Comparison of ENCODE assay signal across 1 cellular context in the genomic region with DNA sequence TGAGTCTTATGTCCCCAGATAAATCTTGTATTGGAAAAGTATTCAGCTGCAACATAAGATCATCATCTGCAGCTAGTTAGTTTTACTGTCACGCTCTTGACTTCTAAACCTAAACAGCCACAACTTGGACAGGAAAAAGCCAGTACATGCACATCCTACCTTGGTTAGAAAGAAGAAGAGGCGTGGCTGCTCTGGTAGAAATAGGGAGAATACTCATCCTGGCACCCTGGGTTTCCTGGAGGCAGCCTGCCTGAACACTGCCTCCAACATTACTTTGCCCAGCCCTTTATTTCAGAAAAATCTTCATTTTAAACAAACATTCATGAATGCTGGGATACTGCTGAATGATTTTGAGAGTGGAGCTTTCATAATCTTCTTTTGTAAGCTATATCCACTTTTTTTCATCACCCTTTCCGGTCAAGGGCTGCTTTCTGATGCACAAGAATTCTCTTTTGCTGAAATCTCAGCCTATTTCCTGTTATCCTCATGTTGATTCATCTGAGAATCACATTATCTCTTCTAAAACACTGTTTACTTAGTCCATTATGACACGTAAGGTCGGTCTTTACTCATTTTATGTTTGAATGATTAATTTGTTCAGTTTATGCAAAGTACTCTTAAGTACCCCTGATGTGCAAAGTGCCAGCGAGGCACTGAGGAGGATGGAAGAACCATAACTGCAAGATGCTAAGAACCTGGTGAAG.
TF ChIP-seq lines count a peak whose summit lies in the region.

No MANE protein-coding gene starts in this region.

TF ChIP-seq in SK-N-SH, 30 proteins besides CTCF, POLR2A, EP300 and RAD21 (continued from another document):
- TF ChIP-seq, protein P1, sequence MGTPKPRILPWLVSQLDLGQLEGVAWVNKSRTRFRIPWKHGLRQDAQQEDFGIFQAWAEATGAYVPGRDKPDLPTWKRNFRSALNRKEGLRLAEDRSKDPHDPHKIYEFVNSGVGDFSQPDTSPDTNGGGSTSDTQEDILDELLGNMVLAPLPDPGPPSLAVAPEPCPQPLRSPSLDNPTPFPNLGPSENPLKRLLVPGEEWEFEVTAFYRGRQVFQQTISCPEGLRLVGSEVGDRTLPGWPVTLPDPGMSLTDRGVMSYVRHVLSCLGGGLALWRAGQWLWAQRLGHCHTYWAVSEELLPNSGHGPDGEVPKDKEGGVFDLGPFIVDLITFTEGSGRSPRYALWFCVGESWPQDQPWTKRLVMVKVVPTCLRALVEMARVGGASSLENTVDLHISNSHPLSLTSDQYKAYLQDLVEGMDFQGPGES (IDR thresholded peaks at IDR 0.05; ENCODE audit: low read depth, low read length): no peak
- TF ChIP-seq FOSL2 (IDR thresholded peaks at IDR 0.05; ENCODE audit: borderline replicate concordance, low read depth) (0 out of 2 replicates have a peak, but pooled peaks have one; percentile 16), YY1 (IDR thresholded peaks at IDR 0.05; ENCODE audit: low read depth) (0 out of 2 replicates have a peak, but pooled peaks have one; percentile 18)
